In genomic region chr5:142769793-142770649, GRCh38 we compare ENCODE assay signal across 8 cellular contexts. TPM values are rescaled to one million over a fixed set of nuclear protein-coding genes. Genes with fewer than 3 reads are reported as not detected.
A peak's percentile ranks its signal among the peaks of the same experiment; 100 is the strongest.
DNase-seq lines count a peak whose midpoint lies in the region; ATAC-seq, FAIRE-seq and TF ChIP-seq lines count a peak whose summit lies in the region.

ARHGAP26 (plus strand) TSS chr5:142770377; CDS start chr5:142770762, 385 bp downstream.

- no peaks in the 10 kb centered on the region for H3K36me3 Mint-ChIP-seq in type B pancreatic cell

- H3K27me3 Mint-ChIP-seq in type B pancreatic cell, result peaks cover 30% of the 10 kb centered on the region

- peak within 1 kb of the TSS; percentile 84 for H3K27ac Mint-ChIP-seq in type B pancreatic cell

- H3K27ac ChIP-seq in adipose tissue (ENCODE audit: low read depth, low read length), result peak within 1 kb of the TSS; percentile 45

- whole genome bisulfite sequencing in adipose tissue, 3 donors, result 0% methylated on average over 78 to 87 of the region's 87 CpGs

- no peak for TF ChIP-seq POLR2A in GM12891 (IDR thresholded peaks at IDR 0.05; ENCODE audit: low read depth, low read length)

- DNase-seq in GM12891 (ENCODE audit: insufficient read length, low spot score) (peak; percentile 92), NCI-H1417 treated with DMSO at 0.1 percent for 48 hours (lab: John Stamatoyannopoulos, UW) (peak; percentile 24), SW480 (ENCODE audit: low spot score) (peak; percentile 98), cardiac septum (ENCODE audit: low spot score) (peak; percentile 100), pons (ENCODE audit: low spot score) (peak; percentile 96), type B pancreatic cell (ENCODE audit: extremely low spot score, unreplicated experiment) (peak; percentile 97)

- peak; percentile 97 for ATAC-seq in HG02798 (IDR thresholded peaks at IDR 0.05; ENCODE audit: poor library complexity, unreplicated experiment)

- peaks cover 7% of the 10 kb centered on the region for H3K4me1 Mint-ChIP-seq in type B pancreatic cell (ENCODE audit: unreplicated experiment)

- no peaks in the 10 kb centered on the region for H3K9me3 Mint-ChIP-seq in type B pancreatic cell

- FAIRE-seq in GM12891 (lab: Jason Lieb, UNC), result peak; percentile 93

- TF ChIP-seq CTCF in type B pancreatic cell (conservative IDR thresholded peaks at IDR 0.05), result no peak

- peak within 1 kb of the TSS; percentile 96 for H3K4me3 Mint-ChIP-seq in type B pancreatic cell

- intact Hi-C loops in cardiac septum (cut with DNase I), result loop anchor here (2.0 kb wide), 3 partner anchors 17 to 101 kb away; no protein-coding TSS in a partner anchor

TF ChIP-seq in GM12891, 5 proteins besides CTCF, POLR2A, EP300 and RAD21:
- no peak for TF ChIP-seq PAX5 (IDR thresholded peaks at IDR 0.05; ENCODE audit: insufficient read depth, low read length, severe bottlenecking)
- no peak for TF ChIP-seq SPI1 (IDR thresholded peaks at IDR 0.05; ENCODE audit: low read depth, low read length)
- no peak for TF ChIP-seq TAF1 (IDR thresholded peaks at IDR 0.05; ENCODE audit: low read depth, low read length)
- no peak for TF ChIP-seq POLR2AphosphoS5 (IDR thresholded peaks at IDR 0.05; ENCODE audit: low read depth, low read length)
- no peak for TF ChIP-seq POU2F2 (IDR thresholded peaks at IDR 0.05; ENCODE audit: low read depth, low read length)

RNA-seq across cellular contexts. Expression of gene ARHGAP26, which starts in this region (rescaled TPM):
- 9.8 TPM for polyA plus RNA-seq in GM12891 (2012; ENCODE audit: low read depth, missing spikeins)
- polyA plus RNA-seq in adipose tissue, result 1 to 10 TPM; 2.3 to 8.3 (median 6.5) TPM
- total RNA-seq in cardiac septum, result 32.0 TPM
- total RNA-seq in type B pancreatic cell (ENCODE audit: low replicate concordance), result 18.7 and 24.1 TPM in 2 replicates

Comparison
In these comparisons a context has a peak if more than half of its experiments do, and no peak if none do; other contexts are left out.
1. Peak in every context shown above with its lines: DNase-seq, ATAC-seq and H3K27ac ChIP-seq.
2. DNase-seq: peak in every context shown above with its lines; median percentile 100 in cardiac septum; 98 in SW480; 97 in type B pancreatic cell; 96 in pons; 92 in GM12891; 24 in NCI-H1417 treated with DMSO at 0.1 percent for 48 hours.